ENCODE assay signal across 8 cellular contexts in genomic region chr4:86961605-86962295, GRCh38. TPM values are rescaled to one million over a fixed set of nuclear protein-coding genes. Genes with fewer than 3 reads are reported as not detected.
A peak's percentile ranks its signal among the peaks of the same experiment; 100 is the strongest.
DNase-seq lines count a peak whose midpoint lies in the region; ATAC-seq and TF ChIP-seq lines count a peak whose summit lies in the region.

No MANE protein-coding gene starts in this region.

- peak overlapping the region; percentile 69 to 92 (median 86) for H3K4me2 ChIP-seq in BLaER1 treated with 17β-estradiol and CSF1 and Interleukin-3, amounts not matched to agents 10 nM and 100 nM
- no peak overlapping the region for H3K4me2 ChIP-seq in PC-9

- no TSS peak for BruUV-seq in PC-9 (replicated peaks; lab: Mats Ljungman, UMichigan)

- in situ Hi-C loops in GM18951 (cut with MboI; ENCODE audit: low sequenced_read_pairs, unreplicated experiment): no loop called here

- H3K9ac ChIP-seq in BLaER1 treated with 17β-estradiol and CSF1 and Interleukin-3, amounts not matched to agents 10 nM and 100 nM: peak overlapping the region; percentile 52 to 84 (median 73); a peak in 20 of 22 replicates

- no peak overlapping the region for H2AFZ ChIP-seq in PC-9

- POLR2A ChIA-PET in PC-9 (lab: Charles Lee; ENCODE audit: unreplicated experiment): no interaction called here

- DNase-seq in NCI-H524 (lab: John Stamatoyannopoulos, UW) (peak; percentile 12 to 69), body of pancreas (peak in 1 of 4 donors; percentile 13), RKO (ENCODE audit: low spot score) (no peak), PC-9 (no peak)

- H3F3A ChIP-seq in PC-9 (ENCODE audit: insufficient read depth, low read depth): peaks cover 11% of the 10 kb centered on the region

- WGBS in body of pancreas, 2 donors: 25 to 32% methylated on average over 9 of the region's 9 CpGs

- H3K27ac ChIP-seq in BLaER1 treated with 17β-estradiol and CSF1 and Interleukin-3, amounts not matched to agents 10 nM and 100 nM: peak overlapping the region; percentile 6 to 93 (median 84); a peak in 20 of 22 replicates
- peak overlapping the region in 3 of 4 donors; percentile 13 to 49 (median 38) for H3K27ac ChIP-seq in body of pancreas
- peak overlapping the region; percentile 51 for H3K27ac ChIP-seq in neutrophil
- H3K27ac ChIP-seq in PC-9: no peak overlapping the region

- TF ChIP-seq CTCF in body of pancreas (IDR thresholded peaks at IDR 0.05) (no peak), neutrophil (IDR thresholded peaks at IDR 0.05) (no peak), PC-9 (conservative IDR thresholded peaks at IDR 0.05) (no peak)

- peaks cover 0 to 87% (median 0%) of the 10 kb centered on the region in 11 experiments; a peak in 4 of 22 replicates for H4K20me1 ChIP-seq in BLaER1 treated with 17β-estradiol and CSF1 and Interleukin-3, amounts not matched to agents 10 nM and 100 nM
- H4K20me1 ChIP-seq in PC-9 (ENCODE audit: insufficient read depth): no peaks in the 10 kb centered on the region

- peaks cover 4 to 40% (median 13%) of the 10 kb centered on the region in 11 experiments; a peak in 11 of 22 replicates for H3K36me3 ChIP-seq in BLaER1 treated with 17β-estradiol and CSF1 and Interleukin-3, amounts not matched to agents 10 nM and 100 nM
- H3K36me3 ChIP-seq in body of pancreas (replicated peaks in 1 of 2; ENCODE audit: insufficient read depth in 1 of 2, low read depth in 2 of 2) (no peaks in the 10 kb centered on the region), neutrophil (no peaks in the 10 kb centered on the region), PC-9 (ENCODE audit: low read depth) (no peaks in the 10 kb centered on the region)

- H3K79me2 ChIP-seq in PC-9 (ENCODE audit: low read depth): peaks cover 3% of the 10 kb centered on the region; the same call in 1 of the 2 replicates

- H3K4me1 ChIP-seq in BLaER1 treated with 17β-estradiol and CSF1 and Interleukin-3, amounts not matched to agents 10 nM and 100 nM: peaks cover 95 to 100% (median 99%) of the 10 kb centered on the region in 10 experiments
- H3K4me1 ChIP-seq in body of pancreas (peaks cover 54% of the 10 kb centered on the region), neutrophil (ENCODE audit: control insufficient read depth in 1 of 2, insufficient read depth in 1 of 2, low read depth in 1 of 2, low read length in 1 of 2) (peaks cover 21 to 29% of the 10 kb centered on the region in 2 experiments), PC-9 (replicated peaks; ENCODE audit: insufficient read depth) (peaks cover 15% of the 10 kb centered on the region)

- no peaks in the 10 kb centered on the region for H3K9me2 ChIP-seq in PC-9 (ENCODE audit: insufficient read depth)

- H3K27me3 ChIP-seq in BLaER1 treated with 17β-estradiol and CSF1 and Interleukin-3, amounts not matched to agents 10 nM and 100 nM: no peaks in the 10 kb centered on the region
- H3K27me3 ChIP-seq in body of pancreas: no peaks in the 10 kb centered on the region
- no peaks in the 10 kb centered on the region for H3K27me3 ChIP-seq in neutrophil
- H3K27me3 ChIP-seq in PC-9 (ENCODE audit: insufficient read depth, low read depth): no peaks in the 10 kb centered on the region

- intact Hi-C loops in body of pancreas (cut with DNase I): no loop called here
- intact Hi-C loops in PC-9 (cut with micrococcal nuclease; ENCODE audit: unreplicated experiment): no loop called here

- peak overlapping the region in 9 of 10 experiments; percentile 12 to 55 (median 44); a peak in 11 of 20 replicates for H3K4me3 ChIP-seq in BLaER1 treated with 17β-estradiol and CSF1 and Interleukin-3, amounts not matched to agents 10 nM and 100 nM
- H3K4me3 ChIP-seq in body of pancreas (no peak overlapping the region), neutrophil (ENCODE audit: low read depth in 1 of 2, low read length in 1 of 2) (no peak overlapping the region), PC-9 (no peak overlapping the region)

- ATAC-seq in HG03060 (IDR thresholded peaks at IDR 0.05; ENCODE audit: low read depth, unreplicated experiment) (peak; percentile 89), body of pancreas (no peak)

- H3K9me3 ChIP-seq in BLaER1 treated with 17β-estradiol and CSF1 and Interleukin-3, amounts not matched to agents 10 nM and 100 nM (replicated peaks in 1 of 11): no peaks in the 10 kb centered on the region; a peak in 1 of 22 replicates
- H3K9me3 ChIP-seq in body of pancreas (no peaks in the 10 kb centered on the region), neutrophil (no peaks in the 10 kb centered on the region), PC-9 (ENCODE audit: insufficient read depth, low read depth) (no peaks in the 10 kb centered on the region)

- CTCF ChIA-PET in PC-9 (lab: Charles Lee): no interaction called here

- TF ChIP-seq POLR2A in GM18951 (IDR thresholded peaks at IDR 0.05; ENCODE audit: extremely low read depth, insufficient read depth, insufficient read length) (peak; percentile 55), body of pancreas (IDR thresholded peaks at IDR 0.05) (no peak)

RNA-seq across cellular contexts. Expression of gene AFF1, which starts 26.9 kb away (rescaled TPM):
- 10 to 100 TPM; 42.8 to 57.0 TPM for total RNA-seq in body of pancreas
- total RNA-seq in PC-9 (2021): 45.3 and 52.8 TPM in 2 replicates

Comparison
In these comparisons a context has a peak if more than half of its experiments do, and no peak if none do; other contexts are left out.
1. H3K4me3 ChIP-seq: peak in BLaER1 treated with 17β-estradiol and CSF1 and Interleukin-3, amounts not matched to agents 10 nM and 100 nM (9 of 10); none in body of pancreas (0 of 2), neutrophil (0 of 2) and PC-9 (single experiment).
2. DNase-seq: peak in NCI-H524 (2 of 2); none in RKO (single experiment) and PC-9 (0 of 2).